9 cellular contexts compared by ENCODE assay signal in the genomic region with DNA sequence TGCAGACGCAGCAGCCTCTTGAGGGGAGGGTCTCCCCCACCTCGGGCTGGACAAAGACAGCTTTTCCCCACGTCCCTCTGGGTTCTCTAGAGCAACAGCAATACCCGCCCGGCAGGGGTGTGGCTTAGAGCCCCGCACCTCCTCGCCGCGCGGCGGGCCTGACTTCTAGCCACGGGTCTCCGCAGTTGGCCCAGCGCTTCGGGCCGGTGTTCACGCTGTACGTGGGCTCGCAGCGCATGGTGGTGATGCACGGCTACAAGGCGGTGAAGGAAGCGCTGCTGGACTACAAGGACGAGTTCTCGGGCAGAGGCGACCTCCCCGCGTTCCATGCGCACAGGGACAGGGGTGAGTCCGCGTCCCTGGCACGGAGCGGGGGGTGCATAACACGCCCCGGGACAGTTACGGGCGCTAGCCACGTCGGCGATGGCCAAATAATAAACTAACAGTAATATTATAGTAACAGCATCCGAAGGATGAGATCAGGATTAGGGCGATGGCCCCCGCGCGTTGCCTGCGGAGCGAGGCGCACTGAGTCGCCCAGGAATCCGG. TPM values are rescaled to one million over a fixed set of nuclear protein-coding genes. Genes with fewer than 3 reads are reported as not detected.
DNase-seq lines count a peak whose midpoint lies in the region; ATAC-seq and TF ChIP-seq lines count a peak whose summit lies in the region.
"Had no signal": no experiment of that assay in that cellular context is flagged by ENCODE, and none has a peak within 500 bp of the region (broad histone marks: within the 10 kb centered on the region; RNA-seq: fewer than 3 reads in every experiment).

No MANE protein-coding gene starts in this region.

- H3K4me3 Mint-ChIP-seq in MCF 10A (ENCODE audit: unreplicated experiment) (no peak overlapping the region), chondrocyte (ENCODE audit: unreplicated experiment) (no peak overlapping the region)
- H3K4me3 Mint-ChIP-seq in central memory CD8-positive, alpha-beta T cell: peak overlapping the region; percentile 20

- no peak overlapping the region for H3K27ac Mint-ChIP-seq in MCF 10A (ENCODE audit: low read depth, unreplicated experiment)
- no peak overlapping the region for H3K27ac Mint-ChIP-seq in central memory CD8-positive, alpha-beta T cell (ENCODE audit: low read depth)
- H3K27ac Mint-ChIP-seq in chondrocyte (ENCODE audit: unreplicated experiment): no peak overlapping the region

- POLR2A ChIA-PET in MCF 10A (lab: Yijun Ruan, JAX): no interaction called here

- CTCF ChIA-PET in MCF 10A (lab: Yijun Ruan, JAX): no interaction called here

- no peak for ATAC-seq in central memory CD8-positive, alpha-beta T cell (replicated peaks; ENCODE audit: extremely low read depth, poor library complexity, severe bottlenecking)
- peak; percentile 20 for ATAC-seq in upper lobe of right lung
- no peak for ATAC-seq in HG02763 (IDR thresholded peaks at IDR 0.05; ENCODE audit: unreplicated experiment)
- no peak for ATAC-seq in GM21825 (IDR thresholded peaks at IDR 0.05; ENCODE audit: unreplicated experiment)

- H3K9me3 Mint-ChIP-seq in MCF 10A (ENCODE audit: unreplicated experiment) (peaks cover 4% of the 10 kb centered on the region), chondrocyte (ENCODE audit: low read depth) (peaks cover 5% of the 10 kb centered on the region)
- peaks cover 3% of the 10 kb centered on the region for H3K9me3 Mint-ChIP-seq in central memory CD8-positive, alpha-beta T cell

- TF ChIP-seq CTCF in breast epithelium (IDR thresholded peaks at IDR 0.05) (no peak), MCF 10A (IDR thresholded peaks at IDR 0.05; ENCODE audit: unreplicated experiment) (no peak), upper lobe of right lung (IDR thresholded peaks at IDR 0.05) (no peak), chondrocyte (IDR thresholded peaks at IDR 0.05) (no peak)

- H3K27me3 Mint-ChIP-seq in MCF 10A (ENCODE audit: insufficient read depth, unreplicated experiment) (peaks cover 43% of the 10 kb centered on the region), chondrocyte (ENCODE audit: low read depth) (no peaks in the 10 kb centered on the region)
- H3K27me3 Mint-ChIP-seq in central memory CD8-positive, alpha-beta T cell: peaks cover 74% of the 10 kb centered on the region

- no peaks in the 10 kb centered on the region for H3K36me3 ChIP-seq in breast epithelium
- no peaks in the 10 kb centered on the region for H3K36me3 ChIP-seq in muscle layer of duodenum (ENCODE audit: control insufficient read depth in 1 of 2, insufficient read depth in 2 of 2, low read length in 2 of 2)
- no peaks in the 10 kb centered on the region for H3K36me3 ChIP-seq in upper lobe of right lung
- H3K36me3 ChIP-seq: MG63 had no signal

- H3K4me1 Mint-ChIP-seq in MCF 10A (ENCODE audit: insufficient read depth, unreplicated experiment): no peaks in the 10 kb centered on the region
- peaks cover 21% of the 10 kb centered on the region for H3K4me1 Mint-ChIP-seq in central memory CD8-positive, alpha-beta T cell
- no peaks in the 10 kb centered on the region for H3K4me1 Mint-ChIP-seq in chondrocyte (ENCODE audit: low read depth)

- TF ChIP-seq POLR2A in breast epithelium (IDR thresholded peaks at IDR 0.05): no peak

- H3K36me3 Mint-ChIP-seq in MCF 10A (ENCODE audit: insufficient read depth, unreplicated experiment) (no peaks in the 10 kb centered on the region), chondrocyte (ENCODE audit: low read depth) (peaks cover 16% of the 10 kb centered on the region)
- H3K36me3 Mint-ChIP-seq in central memory CD8-positive, alpha-beta T cell (ENCODE audit: insufficient read depth): peaks cover 3% of the 10 kb centered on the region

- H3K27me3 ChIP-seq in breast epithelium (peaks cover 0 to 46% of the 10 kb centered on the region in 2 donors), muscle layer of duodenum (ENCODE audit: low read depth, low read length) (peaks cover 35% of the 10 kb centered on the region), upper lobe of right lung (peaks cover 58% of the 10 kb centered on the region)
- H3K27me3 ChIP-seq: MG63 had no signal

- H3K4me3 ChIP-seq in breast epithelium: peak overlapping the region; percentile 3 to 56 (median 47)
- peak overlapping the region; percentile 19 to 63 for H3K4me3 ChIP-seq in muscle layer of duodenum (ENCODE audit: low read depth in 1 of 2, low read length in 2 of 2)
- H3K4me3 ChIP-seq in upper lobe of right lung: peak overlapping the region; percentile 26
- H3K4me3 ChIP-seq: MG63 had no signal

- H3K9me3 ChIP-seq in breast epithelium (peaks cover 0 to 14% of the 10 kb centered on the region in 2 donors), muscle layer of duodenum (ENCODE audit: control insufficient read depth in 1 of 2, low read length in 2 of 2) (peaks cover 5 to 6% of the 10 kb centered on the region in 2 donors), upper lobe of right lung (no peaks in the 10 kb centered on the region)

- DNase-seq in breast epithelium (ENCODE audit: low spot score in 2 of 2) (no peak), MCF 10A (ENCODE audit: unreplicated experiment) (no peak), upper lobe of right lung (no peak), chondrocyte (ENCODE audit: low spot score) (no peak)
- no peak for DNase-seq in central memory CD8-positive, alpha-beta T cell (ENCODE audit: low spot score in 2 of 2)
- DNase-seq: MG63 had no signal

- H3K4me1 ChIP-seq in breast epithelium: no peaks in the 10 kb centered on the region
- H3K4me1 ChIP-seq in muscle layer of duodenum (ENCODE audit: control insufficient read depth in 1 of 2, insufficient read depth in 2 of 2, low read length in 2 of 2): peaks cover 0 to 26% of the 10 kb centered on the region in 2 donors
- H3K4me1 ChIP-seq in upper lobe of right lung: peaks cover 18% of the 10 kb centered on the region

- H3K27ac ChIP-seq in breast epithelium (no peak overlapping the region), muscle layer of duodenum (ENCODE audit: low read length) (no peak overlapping the region), upper lobe of right lung (no peak overlapping the region)

- BruUV-seq in MCF 10A (replicated peaks; lab: Mats Ljungman, UMichigan): no TSS peak

- intact Hi-C loops in breast epithelium (cut with DNase I; ENCODE audit: low total_unique reads) (no loop called here), MCF 10A (cut with micrococcal nuclease) (loop anchor here (10.0 kb wide), 1 partner anchor 624 kb away; no protein-coding TSS in a partner anchor), upper lobe of right lung (cut with DNase I) (no loop called here)

RNA-seq across cellular contexts. Expression of gene CYP2E1, which starts 1.2 kb away (rescaled TPM):
- total RNA-seq in breast epithelium (1 to 10 TPM in 1 of 3 donors, under 1 TPM in 2; 0.96 to 3.4 (median 0.98) TPM), MCF 10A (2022) (not detected in 2 replicates), upper lobe of right lung (2.1 TPM), chondrocyte (2.7 to 6.3 TPM (median 2.7 TPM) in 3 replicates)

RNA-seq across cellular contexts. Expression of gene SYCE1, which starts 37.0 kb away (rescaled TPM):
- 1 to 10 TPM in 2 of 3 donors, not detected in 1; 3.9 to 5.4 TPM for total RNA-seq in breast epithelium
- not detected in 2 replicates for total RNA-seq in MCF 10A (2022)
- total RNA-seq in upper lobe of right lung: 0.87 TPM
- 0.27 TPM in 1 of 3 replicates, not detected in the others for total RNA-seq in chondrocyte
